ENCODE assay signal across 20 cellular contexts in genomic region chr21:33219961-33220360, GRCh38.
"Had no signal": no experiment of that assay in that cellular context is flagged by ENCODE, and none has a peak within 500 bp of the region (broad histone marks: within the 10 kb centered on the region; RNA-seq: fewer than 3 reads in every experiment).

No MANE protein-coding gene starts in this region.

- H3K27me3 ChIP-seq: colonic mucosa, hepatocyte, transverse colon had no signal

- H3K36me3 Mint-ChIP-seq: memory B cell had no signal

- DNase-seq: colonic mucosa; dermis blood vessel endothelial cell; endodermal cell; foreskin melanocyte; head of caudate nucleus; kidney; left cardiac atrium; left ventricle myocardium inferior; lower lobe of right lung; nephron progenitor cell; psoas muscle; retina; stimulated activated CD4-positive, alpha-beta T cell treated with anti-CD3 and anti-CD28 coated beads, Interleukin-2, amount 100 ng/mL, for 24 hours; transverse colon had no signal

- H3K4me3 ChIP-seq: colonic mucosa, hepatocyte, left ventricle myocardium inferior, lower lobe of right lung, psoas muscle, skin epidermis, transverse colon had no signal

- H3K27me3 Mint-ChIP-seq: memory B cell; stimulated activated naive CD8-positive, alpha-beta T cell treated with anti-CD3 and anti-CD28 coated beads, Interleukin-15, Interleukin-2, amounts not matched to agents 100 ng/mL and 50 ng/mL, for 24 hours had no signal

- H3K27ac ChIP-seq: colonic mucosa, hepatocyte, left ventricle myocardium inferior, lower lobe of right lung, psoas muscle, skin epidermis, transverse colon had no signal

- H3K79me2 ChIP-seq: hepatocyte had no signal

- H2AFZ ChIP-seq: hepatocyte had no signal

- H3K27ac Mint-ChIP-seq: endodermal cell; memory B cell; mesothelial cell of epicardium; nephron progenitor cell; stimulated activated naive CD8-positive, alpha-beta T cell treated with anti-CD3 and anti-CD28 coated beads, Interleukin-15, Interleukin-2, amounts not matched to agents 100 ng/mL and 50 ng/mL, for 24 hours had no signal

- ATAC-seq: left cardiac atrium, lower lobe of right lung, sciatic nerve had no signal

- FAIRE-seq: kidney had no signal

- H3K4me2 ChIP-seq: hepatocyte had no signal

- H3K4me1 Mint-ChIP-seq: mesothelial cell of epicardium, nephron progenitor cell had no signal

- H3K9me3 ChIP-seq: colonic mucosa, lower lobe of right lung, transverse colon had no signal

- H3K36me3 ChIP-seq: colonic mucosa, left ventricle myocardium inferior, lower lobe of right lung, transverse colon had no signal

- H3K4me1 ChIP-seq: colonic mucosa, left ventricle myocardium inferior, psoas muscle had no signal

- H3K4me3 Mint-ChIP-seq: endodermal cell; memory B cell; mesothelial cell of epicardium; nephron progenitor cell; stimulated activated naive CD8-positive, alpha-beta T cell treated with anti-CD3 and anti-CD28 coated beads, Interleukin-15, Interleukin-2, amounts not matched to agents 100 ng/mL and 50 ng/mL, for 24 hours had no signal
